12 cellular contexts compared by ENCODE assay signal in genomic region chr9:92290785-92291429, GRCh38. TPM values are rescaled to one million over a fixed set of nuclear protein-coding genes. Genes with fewer than 3 reads are reported as not detected.
DNase-seq lines count a peak whose midpoint lies in the region; ATAC-seq, FAIRE-seq and TF ChIP-seq lines count a peak whose summit lies in the region.
"Had no signal": no experiment of that assay in that cellular context is flagged by ENCODE, and none has a peak within 500 bp of the region (broad histone marks: within the 10 kb centered on the region; RNA-seq: fewer than 3 reads in every experiment).

No MANE protein-coding gene starts in this region.

- H3K27ac Mint-ChIP-seq in Calu3 (ENCODE audit: unreplicated experiment) (peak overlapping the region; percentile 44), WTC11 (peak overlapping the region; percentile 11; the same call in 1 of the 2 replicates)

- no peak for FAIRE-seq in A549 (lab: Jason Lieb, UNC)
- FAIRE-seq: small intestine had no signal

- no peak overlapping the region for H3K27ac ChIP-seq in A549
- H3K27ac ChIP-seq in iPS-20b (ENCODE audit: low read length) = no peak overlapping the region
- H3K27ac ChIP-seq in sigmoid colon = no peak overlapping the region
- H3K27ac ChIP-seq: body of pancreas had no signal

- CTCF ChIA-PET in A549 (lab: Yijun Ruan, JAX) = interaction anchor here (1.0 to 5.5 kb wide), 5 partner anchors 10 to 474 kb away, joined by 3 to 38 read pairs (median 3); no protein-coding TSS in a partner anchor
- CTCF ChIA-PET in Calu3 (lab: Charles Lee) = interaction anchor here (1.3 kb wide), 1 partner anchor 9 kb away, joined by 4 read pairs; no protein-coding TSS in a partner anchor
- CTCF ChIA-PET in WTC11 (lab: Charles Lee) = interaction anchor here (1.3 kb wide), 1 partner anchor 150 kb away, joined by 7 read pairs; no protein-coding TSS in a partner anchor

- H3K9me3 Mint-ChIP-seq in Calu3 (ENCODE audit: low read depth, unreplicated experiment) (no peaks in the 10 kb centered on the region), WTC11 (no peaks in the 10 kb centered on the region)

- TF ChIP-seq EP300 in A549 (IDR thresholded peaks at IDR 0.05) (no peak), sigmoid colon (IDR thresholded peaks at IDR 0.05) (no peak)

- TF ChIP-seq RAD21 in A549 (conservative IDR thresholded peaks at IDR 0.05 in 1 of 2, IDR thresholded peaks at IDR 0.05 in 1 of 2) = no peak

- POLR2A ChIA-PET in A549 (lab: Yijun Ruan, JAX) = no interaction called here
- POLR2A ChIA-PET in WTC11 (lab: Charles Lee) = no interaction called here

- H3K36me3 ChIP-seq in iPS-20b (ENCODE audit: insufficient read depth, low read depth, low read length) = peaks cover 62% of the 10 kb centered on the region
- peaks cover 0 to 30% (median 7%) of the 10 kb centered on the region in 4 donors for H3K36me3 ChIP-seq in sigmoid colon

- no peak for DNase-seq in A549 (ENCODE audit: low read depth in 1 of 2, low spot score in 1 of 2)
- no peak for DNase-seq in Calu3
- DNase-seq in WTC11 (ENCODE audit: low spot score) = no peak
- no peak for DNase-seq in NCI-H1436 treated with DMSO at 0.1 percent for 48 hours (lab: John Stamatoyannopoulos, UW)
- no peak for DNase-seq in dedifferentiated amniotic fluid mesenchymal stem cell (ENCODE audit: extremely low spot score)
- no peak for DNase-seq in sigmoid colon
- no peak for DNase-seq in NCI-H2029 (lab: John Stamatoyannopoulos, UW)
- DNase-seq: body of pancreas, NCI-H1417, small intestine had no signal

- H3K9me3 ChIP-seq in A549 = no peaks in the 10 kb centered on the region
- no peaks in the 10 kb centered on the region for H3K9me3 ChIP-seq in iPS-20b (ENCODE audit: insufficient read depth, low read depth, low read length)
- H3K9me3 ChIP-seq in sigmoid colon = no peaks in the 10 kb centered on the region
- H3K9me3 ChIP-seq: body of pancreas had no signal

- H3K4me3 Mint-ChIP-seq in Calu3 (ENCODE audit: low read depth, unreplicated experiment) (peak overlapping the region; percentile 93), WTC11 (peak overlapping the region; percentile 19)

- H3K4me2 ChIP-seq in A549 = peak overlapping the region; percentile 92

- WGBS in A549 (ENCODE audit: missing lambda C conversion rate) = 88% methylated on average over 1 of the region's 1 CpG
- 79 to 83% methylated on average over 1 of the region's 1 CpG for WGBS in sigmoid colon, 2 donors

- H3K4me1 Mint-ChIP-seq in Calu3 (ENCODE audit: low read depth, unreplicated experiment) = peaks cover 14% of the 10 kb centered on the region
- peaks cover 16% of the 10 kb centered on the region for H3K4me1 Mint-ChIP-seq in WTC11

- no TSS peak for BruUV-seq in Calu3 (replicated peaks; lab: Mats Ljungman, UMichigan)

- peak overlapping the region; percentile 73; the same call in 1 of the 3 replicates for H3K4me3 ChIP-seq in A549
- H3K4me3 ChIP-seq in iPS-20b (ENCODE audit: low read length) = peak overlapping the region; percentile 89; the same call in 1 of the 2 replicates
- H3K4me3 ChIP-seq in sigmoid colon = no peak overlapping the region
- H3K4me3 ChIP-seq: body of pancreas had no signal

- peaks cover 22% of the 10 kb centered on the region for H3K4me1 ChIP-seq in A549
- no peaks in the 10 kb centered on the region for H3K4me1 ChIP-seq in iPS-20b (ENCODE audit: insufficient read depth, low read length)
- H3K4me1 ChIP-seq in sigmoid colon = peaks cover 0 to 28% (median 22%) of the 10 kb centered on the region in 4 donors

- TF ChIP-seq CTCF in A549 (IDR thresholded peaks at IDR 0.05) = no peak
- no peak for TF ChIP-seq CTCF in Calu3 (IDR thresholded peaks at IDR 0.05; ENCODE audit: unreplicated experiment)
- no peak for TF ChIP-seq CTCF in WTC11 (IDR thresholded peaks at IDR 0.05)
- TF ChIP-seq CTCF in sigmoid colon (IDR thresholded peaks at IDR 0.05) = no peak

- H3K9ac ChIP-seq in iPS-20b (ENCODE audit: low read depth, low read length) = no peak overlapping the region

- TF ChIP-seq POLR2A in A549 (IDR thresholded peaks at IDR 0.05; ENCODE audit: low read length) (no peak), sigmoid colon (IDR thresholded peaks at IDR 0.05) (no peak)

- H3K27me3 Mint-ChIP-seq in Calu3 (ENCODE audit: unreplicated experiment) (no peaks in the 10 kb centered on the region), WTC11 (ENCODE audit: low read depth) (no peaks in the 10 kb centered on the region)

- H3K36me3 Mint-ChIP-seq in Calu3 (ENCODE audit: insufficient read depth, unreplicated experiment) = peaks cover 76% of the 10 kb centered on the region
- H3K36me3 Mint-ChIP-seq in WTC11 = peaks cover 53% of the 10 kb centered on the region

- intact Hi-C loops in Calu3 (cut with micrococcal nuclease; ENCODE audit: unreplicated experiment) = no loop called here
- intact Hi-C loops in sigmoid colon (cut with DNase I) = no loop called here

- H3K27me3 ChIP-seq in iPS-20b (ENCODE audit: insufficient read depth, low read length) = no peaks in the 10 kb centered on the region
- H3K27me3 ChIP-seq in sigmoid colon = no peaks in the 10 kb centered on the region
- H3K27me3 ChIP-seq: body of pancreas had no signal

- ATAC-seq in A549 (no peak), WTC11 (no peak)
- ATAC-seq: body of pancreas, esophagus mucosa had no signal

TF ChIP-seq in A549, 52 proteins besides CTCF, POLR2A, EP300 and RAD21:
- peak; percentile 48 for TF ChIP-seq MAFK (IDR thresholded peaks at IDR 0.05; ENCODE audit: partially characterized antibody)
- TF ChIP-seq KDM5A (IDR thresholded peaks at IDR 0.05) = no peak

TF ChIP-seq in WTC11, 78 proteins besides CTCF, POLR2A, EP300 and RAD21 (continues in another document):
- TF ChIP-seq FOXP4 (CRISPR knock-in tag; IDR thresholded peaks at IDR 0.05) = no peak
- no peak for TF ChIP-seq ZNF425 (CRISPR knock-in tag; conservative IDR thresholded peaks at IDR 0.05)
- no peak for TF ChIP-seq SMAD4 (CRISPR knock-in tag; IDR thresholded peaks at IDR 0.05)

RNA-seq across cellular contexts. Expression of gene IARS1, which starts 2.6 kb away (rescaled TPM):
- 244 and 328 TPM in 2 replicates for polyA plus RNA-seq in A549 (2011; rRNA removed)
- 43.6 and 46.2 TPM in 2 replicates for polyA plus RNA-seq in A549 (2012; cell fraction: cytosol; rRNA removed)
- 37.9 and 80.8 TPM in 2 replicates for polyA plus RNA-seq in A549 (2012; cell fraction: nucleus; rRNA removed)
- polyA plus RNA-seq in A549 (2017; fragmentation: RNase III; extraction: RNeasy Plus Mini Kit Qiagen cat#74134 plus additional on column Dnase treatment) = 120 to 133 TPM (median 121 TPM) in 3 replicates
- polyA minus RNA-seq in A549 (2011; rRNA and poly(A)+ RNA removed) = 283 and 306 TPM in 2 replicates
- total RNA-seq in Calu3 (2022) = 130 TPM in 2 replicates
- 198 to 220 TPM (median 199 TPM) in 3 replicates for total RNA-seq in WTC11 (2021)
- total RNA-seq in sigmoid colon = 10 to 100 TPM; 61.4 to 62.4 (median 62.2) TPM
- 10 to 100 TPM in 2 of 3 donors, 1 to 10 TPM in 1; 9.0 to 45.2 (median 13.6) TPM for polyA plus RNA-seq in sigmoid colon

RNA-seq across cellular contexts. Expression of gene NOL8, which starts 34.2 kb away (rescaled TPM):
- polyA plus RNA-seq in A549 (2011; rRNA removed) (30.2 and 47.2 TPM in 2 replicates), A549 (2017; fragmentation: RNase III; extraction: RNeasy Plus Mini Kit Qiagen cat#74134 plus additional on column Dnase treatment) (24.4 to 28.5 TPM (median 26.7 TPM) in 3 replicates), sigmoid colon (10 to 100 TPM in 2 of 3 donors, 1 to 10 TPM in 1; 7.9 to 20.4 (median 13.2) TPM)
- polyA plus RNA-seq in A549 (2012; cell fraction: cytosol; rRNA removed) = 6.5 and 6.7 TPM in 2 replicates
- 6.6 and 8.4 TPM in 2 replicates for polyA plus RNA-seq in A549 (2012; cell fraction: nucleus; rRNA removed)
- polyA minus RNA-seq in A549 (2011; rRNA and poly(A)+ RNA removed) = 21.4 and 27.7 TPM in 2 replicates
- total RNA-seq in Calu3 (2022) (37.1 and 42.9 TPM in 2 replicates), WTC11 (2021) (26.6 to 32.3 TPM (median 32.2 TPM) in 3 replicates), sigmoid colon (10 to 100 TPM; 23.9 to 32.1 (median 28.2) TPM)

RNA-seq across cellular contexts. Expression of gene CENPP, which starts 34.8 kb away (rescaled TPM):
- polyA plus RNA-seq in A549 (2011; rRNA removed) (13.4 and 15.5 TPM in 2 replicates), A549 (2017; fragmentation: RNase III; extraction: RNeasy Plus Mini Kit Qiagen cat#74134 plus additional on column Dnase treatment) (5.5 to 7.2 TPM (median 7.2 TPM) in 3 replicates), sigmoid colon (1 to 10 TPM in 1 of 3 donors, under 1 TPM in 2; 0.60 to 2.4 (median 0.69) TPM)
- polyA plus RNA-seq in A549 (2012; cell fraction: cytosol; rRNA removed) = 2.8 and 3.4 TPM in 2 replicates
- polyA plus RNA-seq in A549 (2012; cell fraction: nucleus; rRNA removed) = 3.5 and 3.9 TPM in 2 replicates
- polyA minus RNA-seq in A549 (2011; rRNA and poly(A)+ RNA removed) = 2.9 and 3.8 TPM in 2 replicates
- total RNA-seq in Calu3 (2022) (5.3 and 7.2 TPM in 2 replicates), WTC11 (2021) (12.2 to 15.0 TPM (median 14.3 TPM) in 3 replicates), sigmoid colon (10 to 100 TPM in 1 of 4 donors, 1 to 10 TPM in 3; 1.8 to 11.9 (median 5.2) TPM)

Comparison
In these comparisons a context has a peak if more than half of its experiments do, and no peak if none do; other contexts are left out.
1. H3K4me3 ChIP-seq: peak in A549 (single experiment) and iPS-20b (single experiment); none in sigmoid colon (0 of 4).